ENCODE assay signal across 1 cellular context in genomic region chr22:28920757-28921584, GRCh38.
TF ChIP-seq lines count a peak whose summit lies in the region.

No MANE protein-coding gene starts in this region.

TF ChIP-seq in HepG2, 621 proteins besides CTCF, POLR2A, EP300 and RAD21 (continued from another document):
- TF ChIP-seq MNT (IDR thresholded peaks at IDR 0.05), result peak; percentile 52
- TF ChIP-seq DR1 (CRISPR knock-in tag; IDR thresholded peaks at IDR 0.05), result peak; percentile 38; the same call in 1 of the 2 replicates
- TF ChIP-seq CEBPB (IDR thresholded peaks at IDR 0.05; ENCODE audit: borderline replicate concordance, low read depth, low read length), result no peak
- peak; percentile 76; the same call in 1 of the 2 replicates for TF ChIP-seq PPARG (CRISPR knock-in tag; conservative IDR thresholded peaks at IDR 0.05)
- TF ChIP-seq MAF1 (CRISPR knock-in tag; IDR thresholded peaks at IDR 0.05; ENCODE audit: borderline replicate concordance), result no peak
- TF ChIP-seq RNF219 (CRISPR knock-in tag; IDR thresholded peaks at IDR 0.05), result 0 out of 2 replicates have a peak, but pooled peaks have one; percentile 29
- peak; percentile 59; the same call in 1 of the 2 replicates for TF ChIP-seq SPEN (CRISPR knock-in tag; IDR thresholded peaks at IDR 0.05; ENCODE audit: low read depth)
- TF ChIP-seq SALL1 (CRISPR knock-in tag; IDR thresholded peaks at IDR 0.05), result peak; percentile 88
- TF ChIP-seq NR2F2 (IDR thresholded peaks at IDR 0.05; ENCODE audit: borderline replicate concordance, low read depth), result 0 out of 2 replicates have a peak, but pooled peaks have one; percentile 56
- TF ChIP-seq AFF4 (CRISPR knock-in tag; IDR thresholded peaks at IDR 0.05), result 0 out of 2 replicates have a peak, but pooled peaks have one; percentile 23
- TF ChIP-seq ZNF652 (CRISPR knock-in tag; IDR thresholded peaks at IDR 0.05; ENCODE audit: borderline replicate concordance, low read depth), result peak; percentile 53; the same call in 1 of the 2 replicates
- no peak; the same call in 1 of the 2 replicates for TF ChIP-seq KDM5A (IDR thresholded peaks at IDR 0.05; ENCODE audit: borderline replicate concordance, low read length)
- TF ChIP-seq AGO2 (optimal IDR thresholded peaks at IDR 0.05; ENCODE audit: low read depth, low read length), result no peak
- TF ChIP-seq ATAD3A (CRISPR knock-in tag; IDR thresholded peaks at IDR 0.05), result no peak
- no peak for TF ChIP-seq FOXA1 (IDR thresholded peaks at IDR 0.05)
- peak; percentile 24; the same call in 1 of the 2 replicates for TF ChIP-seq FOXA1 (CRISPR knock-in tag; IDR thresholded peaks at IDR 0.05)
- TF ChIP-seq ZNF350 (CRISPR knock-in tag; IDR thresholded peaks at IDR 0.05; ENCODE audit: borderline replicate concordance, low read depth), result peak; percentile 82
- peak; percentile 38; the same call in 1 of the 2 replicates for TF ChIP-seq SIX1 (CRISPR knock-in tag; IDR thresholded peaks at IDR 0.05; ENCODE audit: borderline replicate concordance)
- TF ChIP-seq ZNF703 (CRISPR knock-in tag; IDR thresholded peaks at IDR 0.05; ENCODE audit: borderline replicate concordance), result no peak
- TF ChIP-seq ZSCAN25 (CRISPR knock-in tag; IDR thresholded peaks at IDR 0.05), result 0 out of 2 replicates have a peak, but pooled peaks have one; percentile 33
- peak; percentile 81; the same call in 1 of the 2 replicates for TF ChIP-seq RERE (CRISPR knock-in tag; IDR thresholded peaks at IDR 0.05; ENCODE audit: low read depth)
